ENCODE assay signal across 21 cellular contexts in genomic region chr19:10137751-10138682, GRCh38. TPM values are rescaled to one million over a fixed set of nuclear protein-coding genes. Genes with fewer than 3 reads are reported as not detected.
DNase-seq lines count a peak whose midpoint lies in the region; ATAC-seq and TF ChIP-seq lines count a peak whose summit lies in the region.
"Had no signal": no experiment of that assay in that cellular context is flagged by ENCODE, and none has a peak within 500 bp of the region (broad histone marks: within the 10 kb centered on the region; RNA-seq: fewer than 3 reads in every experiment).

No MANE protein-coding gene starts in this region.

- no peaks in the 10 kb centered on the region; the same call in 1 of the 2 replicates for H4K20me1 ChIP-seq in IMR-90 (ENCODE audit: insufficient read depth, low read length)

- no peaks in the 10 kb centered on the region for H3K27me3 Mint-ChIP-seq in nephron progenitor cell (ENCODE audit: low read depth, poor library complexity)
- H3K27me3 Mint-ChIP-seq: activated CD4-positive, alpha-beta T cell treated with anti-CD3 and anti-CD28 coated beads for 36 hours; natural killer cell treated with Interleukin-12 subunit alpha and Interleukin-12 subunit beta and Interleukin-15 and Interleukin-18, amount 100 ng/mL, for 72 hours had no signal

- no peak for TF ChIP-seq POLR2A in IMR-90 (IDR thresholded peaks at IDR 0.05; ENCODE audit: low read depth, low read length)

- H3K9me3 ChIP-seq in IMR-90 (ENCODE audit: control insufficient read depth, insufficient read depth, low read length) = no peaks in the 10 kb centered on the region
- H3K9me3 ChIP-seq: ascending aorta, right atrium auricular region, upper lobe of right lung had no signal

- H3K23ac ChIP-seq in IMR-90 (ENCODE audit: low read depth, low read length) = no peak overlapping the region

- H2BK15ac ChIP-seq in IMR-90 (ENCODE audit: low read depth, low read length) = no peak overlapping the region

- ATAC-seq in IMR-90 (ENCODE audit: low read depth) (no peak), HG03520 (IDR thresholded peaks at IDR 0.05; ENCODE audit: unreplicated experiment) (no peak), GM21737 (IDR thresholded peaks at IDR 0.05; ENCODE audit: unreplicated experiment) (no peak)
- ATAC-seq: activated CD4-positive, alpha-beta T cell treated with anti-CD3 and anti-CD28 coated beads for 36 hours; upper lobe of right lung had no signal

- H2AFZ ChIP-seq in IMR-90 (replicated peaks; ENCODE audit: low read length, poor library complexity) = peak overlapping the region; percentile 48

- no peak overlapping the region for H2AK9ac ChIP-seq in IMR-90 (replicated peaks; ENCODE audit: low read depth, low read length, poor library complexity)

- H3K4me1 Mint-ChIP-seq in nephron progenitor cell = no peaks in the 10 kb centered on the region

- intact Hi-C loops in IMR-90 (cut with micrococcal nuclease) = no loop called here

- TF ChIP-seq CTCF in AG10803 (conservative IDR thresholded peaks at IDR 0.05; ENCODE audit: low read length) (no peak), IMR-90 (conservative IDR thresholded peaks at IDR 0.05; ENCODE audit: low read depth, low read length) (no peak), nephron progenitor cell (IDR thresholded peaks at IDR 0.05) (no peak)

- H3K9ac ChIP-seq in IMR-90 (ENCODE audit: low read depth, low read length) = no peak overlapping the region

- no peak overlapping the region for H4K5ac ChIP-seq in IMR-90 (ENCODE audit: low read depth, low read length)

- H2BK120ac ChIP-seq in IMR-90 (ENCODE audit: low read depth, low read length) = no peak overlapping the region

- in situ Hi-C loops in IMR-90 (cut with MboI; ENCODE audit: low sequenced_read_pairs) = no loop called here

- H3K9me3 Mint-ChIP-seq in nephron progenitor cell = no peaks in the 10 kb centered on the region
- H3K9me3 Mint-ChIP-seq: natural killer cell treated with Interleukin-12 subunit alpha and Interleukin-12 subunit beta and Interleukin-15 and Interleukin-18, amount 100 ng/mL, for 72 hours had no signal

- no peak overlapping the region for H2AK5ac ChIP-seq in IMR-90 (ENCODE audit: low read depth, low read length)

- H3K56ac ChIP-seq in IMR-90 (ENCODE audit: extremely low read depth, insufficient read depth, low read length) = no peak overlapping the region

- POLR2A ChIA-PET in IMR-90 (lab: Charles Lee; ENCODE audit: unreplicated experiment) = no interaction called here

- no peak overlapping the region for H3K4ac ChIP-seq in IMR-90 (ENCODE audit: low read depth, low read length)

- no peak overlapping the region for H4K8ac ChIP-seq in IMR-90 (ENCODE audit: low read depth in 2 of 2, low read length in 2 of 2)

- dilution Hi-C loops in IMR-90 (cut with HindIII; ENCODE audit: low sequenced_read_pairs, unreplicated experiment) = no loop called here

- no peak overlapping the region for H3K4me2 ChIP-seq in IMR-90 (ENCODE audit: low read depth, low read length)

- H3K27ac ChIP-seq in IMR-90 (ENCODE audit: insufficient read depth, low read length) = no peak overlapping the region
- H3K27ac ChIP-seq in cingulate gyrus (ENCODE audit: low read depth, low read length) = peak overlapping the region; percentile 72
- H3K27ac ChIP-seq: ascending aorta, right atrium auricular region, SK-N-MC, upper lobe of right lung had no signal

- DNase-seq in AG10803 (ENCODE audit: low read depth) = peak; percentile 44
- no peak for DNase-seq in IMR-90
- DNase-seq in nephron progenitor cell = no peak
- no peak for DNase-seq in central memory CD4-positive, alpha-beta T cell
- DNase-seq in amniotic stem cell (lab: John Stamatoyannopoulos, UW) = no peak
- DNase-seq: activated CD4-positive, alpha-beta T cell treated with anti-CD3 and anti-CD28 coated beads for 36 hours; activated gamma-delta T cell; HCEC 1CT; kidney glomerular epithelial cell; mesenchymal stem cell; NCI-H1092; NCI-H774; stimulated activated naive CD4-positive, alpha-beta T cell treated with Interleukin-2 at 50 U/mL for 16 hours; upper lobe of right lung had no signal

- H3K18ac ChIP-seq in IMR-90 (ENCODE audit: low read depth, low read length) = no peak overlapping the region

- H2BK20ac ChIP-seq in IMR-90 (ENCODE audit: low read depth, low read length) = no peak overlapping the region

- H4K91ac ChIP-seq in IMR-90 (ENCODE audit: insufficient read depth, low read depth, low read length) = no peak overlapping the region

- no peak overlapping the region for H3K4me3 ChIP-seq in AG10803 (ENCODE audit: low read length)
- H3K4me3 ChIP-seq in IMR-90 (ENCODE audit: insufficient read depth, low read depth, low read length) = no peak overlapping the region
- H3K4me3 ChIP-seq: ascending aorta, right atrium auricular region, SK-N-MC, upper lobe of right lung had no signal

- CTCF ChIA-PET in IMR-90 (lab: Yijun Ruan, JAX) = no interaction called here

- H2BK5ac ChIP-seq in IMR-90 (ENCODE audit: low read depth, low read length, poor library complexity, severe bottlenecking) = no peak overlapping the region

- TF ChIP-seq RAD21 in IMR-90 (IDR thresholded peaks at IDR 0.05; ENCODE audit: low read length) = no peak

- H3K27ac Mint-ChIP-seq in nephron progenitor cell = peak overlapping the region; percentile 64
- H3K27ac Mint-ChIP-seq: activated CD4-positive, alpha-beta T cell treated with anti-CD3 and anti-CD28 coated beads for 36 hours; natural killer cell treated with Interleukin-12 subunit alpha and Interleukin-12 subunit beta and Interleukin-15 and Interleukin-18, amount 100 ng/mL, for 72 hours had no signal

- H3K4me3 Mint-ChIP-seq in nephron progenitor cell = no peak overlapping the region
- H3K4me3 Mint-ChIP-seq: activated CD4-positive, alpha-beta T cell treated with anti-CD3 and anti-CD28 coated beads for 36 hours; natural killer cell treated with Interleukin-12 subunit alpha and Interleukin-12 subunit beta and Interleukin-15 and Interleukin-18, amount 100 ng/mL, for 72 hours had no signal

- 97% methylated on average over 25 of the region's 38 CpGs; no CpG with 5 or more reads in 1 of the 2 experiments for WGBS in IMR-90 (ENCODE audit: extremely low coverage in 2 of 2, insufficient read length in 1 of 2), 2 experiments

- peaks cover 82% of the 10 kb centered on the region for H3K36me3 ChIP-seq in IMR-90 (ENCODE audit: control insufficient read depth, insufficient read depth, low read length)

- no peak overlapping the region for H3K14ac ChIP-seq in IMR-90 (replicated peaks; ENCODE audit: low read depth, low read length)

- peaks cover 6% of the 10 kb centered on the region in 2 experiments; a peak in 3 of 4 replicates for H3K79me1 ChIP-seq in IMR-90 (ENCODE audit: low read depth in 1 of 2, low read length in 2 of 2)

- no TSS peak for BruUV-seq in IMR-90 (replicated peaks; lab: Mats Ljungman, UMichigan)

- no peaks in the 10 kb centered on the region for H3K4me1 ChIP-seq in IMR-90 (ENCODE audit: control insufficient read depth, insufficient read depth, low read length)
- H3K4me1 ChIP-seq: ascending aorta, right atrium auricular region, upper lobe of right lung had no signal

- H3K27me3 ChIP-seq in IMR-90 (ENCODE audit: control insufficient read depth, insufficient read depth, low read length) = no peaks in the 10 kb centered on the region
- H3K27me3 ChIP-seq: ascending aorta, right atrium auricular region, upper lobe of right lung had no signal

- peaks cover 3% of the 10 kb centered on the region for H3K9me1 ChIP-seq in IMR-90 (ENCODE audit: insufficient read depth, low read length)

- H3K36me3 Mint-ChIP-seq in nephron progenitor cell (ENCODE audit: low read depth) = peaks cover 29% of the 10 kb centered on the region

TF ChIP-seq in IMR-90, 13 proteins besides CTCF, POLR2A, EP300 and RAD21 (continues in another document):
- TF ChIP-seq BHLHE40 (IDR thresholded peaks at IDR 0.05; ENCODE audit: low read depth, low read length) (no peak), USF2 (IDR thresholded peaks at IDR 0.05; ENCODE audit: low read depth, low read length) (no peak), MAFK (IDR thresholded peaks at IDR 0.05; ENCODE audit: low read depth, low read length) (no peak), MXI1 (IDR thresholded peaks at IDR 0.05; ENCODE audit: borderline replicate concordance, low read depth, low read length) (no peak), CHD1 (IDR thresholded peaks at IDR 0.05; ENCODE audit: low read depth, low read length) (no peak), CEBPB (IDR thresholded peaks at IDR 0.05; ENCODE audit: low read depth, low read length) (no peak), RFX5 (IDR thresholded peaks at IDR 0.05; ENCODE audit: low read depth, low read length) (no peak)

RNA-seq across cellular contexts. Expression of gene EIF3G, which starts 18.3 kb away (rescaled TPM):
- 209 and 278 TPM in 2 replicates for total RNA-seq in IMR-90 (2012; rRNA removed)
- 235 and 243 TPM in 2 replicates for polyA plus RNA-seq in IMR-90 (2012; rRNA removed)
- 193 and 253 TPM in 2 replicates for polyA plus RNA-seq in IMR-90 (2012; cell fraction: cytosol; rRNA removed)
- 464 and 890 TPM in 2 replicates for polyA plus RNA-seq in IMR-90 (2012; cell fraction: nucleus; rRNA removed; ENCODE audit: low replicate concordance)

RNA-seq across cellular contexts. Expression of gene P2RY11, which starts 26.5 kb away (rescaled TPM):
- 0.54 and 0.56 TPM in 2 replicates for total RNA-seq in IMR-90 (2012; rRNA removed)
- polyA plus RNA-seq in IMR-90 (2012; rRNA removed) = 4.5 and 6.6 TPM in 2 replicates
- 1.3 and 3.6 TPM in 2 replicates for polyA plus RNA-seq in IMR-90 (2012; cell fraction: cytosol; rRNA removed)
- 30.7 and 82.4 TPM in 2 replicates for polyA plus RNA-seq in IMR-90 (2012; cell fraction: nucleus; rRNA removed; ENCODE audit: low replicate concordance)

RNA-seq across cellular contexts. Expression of gene PPAN, which starts 31.9 kb away (rescaled TPM):
- 24.0 and 30.3 TPM in 2 replicates for total RNA-seq in IMR-90 (2012; rRNA removed)
- polyA plus RNA-seq in IMR-90 (2012; rRNA removed) = 38.2 and 41.6 TPM in 2 replicates
- polyA plus RNA-seq in IMR-90 (2012; cell fraction: cytosol; rRNA removed) = 29.2 and 34.9 TPM in 2 replicates
- 125 and 180 TPM in 2 replicates for polyA plus RNA-seq in IMR-90 (2012; cell fraction: nucleus; rRNA removed; ENCODE audit: low replicate concordance)
- total RNA-seq: ascending aorta had no signal

RNA-seq across cellular contexts. Expression of gene ANGPTL6, which starts 35.5 kb away (rescaled TPM):
- total RNA-seq in IMR-90 (2012; rRNA removed) = not detected in 2 replicates
- 0.17 and 0.21 TPM in 2 replicates for polyA plus RNA-seq in IMR-90 (2012; rRNA removed)
- polyA plus RNA-seq in IMR-90 (2012; cell fraction: cytosol; rRNA removed) = 0.29 and 0.62 TPM in 2 replicates
- polyA plus RNA-seq in IMR-90 (2012; cell fraction: nucleus; rRNA removed; ENCODE audit: low replicate concordance) = 0.86 and 1.6 TPM in 2 replicates
- total RNA-seq: ascending aorta had no signal

RNA-seq across cellular contexts. Expression of gene SHFL, which starts 51.9 kb away (rescaled TPM):
- total RNA-seq in IMR-90 (2012; rRNA removed) = 9.0 and 10.0 TPM in 2 replicates
- 32.1 and 34.3 TPM in 2 replicates for polyA plus RNA-seq in IMR-90 (2012; rRNA removed)
- 21.2 and 37.5 TPM in 2 replicates for polyA plus RNA-seq in IMR-90 (2012; cell fraction: cytosol; rRNA removed)
- 205 and 249 TPM in 2 replicates for polyA plus RNA-seq in IMR-90 (2012; cell fraction: nucleus; rRNA removed; ENCODE audit: low replicate concordance)
